Comparison of ENCODE assay signal across 14 cellular contexts in genomic region chr4:8188085-8188484, GRCh38. TPM values are rescaled to one million over a fixed set of nuclear protein-coding genes. Genes with fewer than 3 reads are reported as not detected.
DNase-seq lines count a peak whose midpoint lies in the region; ATAC-seq and TF ChIP-seq lines count a peak whose summit lies in the region.
"Had no signal": no experiment of that assay in that cellular context is flagged by ENCODE, and none has a peak within 500 bp of the region (broad histone marks: within the 10 kb centered on the region; RNA-seq: fewer than 3 reads in every experiment).

No MANE protein-coding gene starts in this region.

- ATAC-seq in Panc1 (peak; percentile 55; the same call in 1 of the 2 replicates), HG02798 (IDR thresholded peaks at IDR 0.05; ENCODE audit: poor library complexity, unreplicated experiment) (no peak)
- ATAC-seq in natural killer cell treated with Interleukin-12 subunit alpha and Interleukin-12 subunit beta and Interleukin-15 and Interleukin-18, amount 100 ng/mL, for 72 hours = no peak
- ATAC-seq: HCT116; naive thymus-derived CD4-positive, alpha-beta T cell had no signal

- H3K4me1 ChIP-seq in Panc1 (ENCODE audit: control insufficient read depth, insufficient read depth, low read length) (peaks cover 3% of the 10 kb centered on the region), skeletal muscle tissue (ENCODE audit: control insufficient read depth in 3 of 3, insufficient read depth in 3 of 3, low read length in 3 of 3) (peaks cover 42 to 54% (median 44%) of the 10 kb centered on the region in 3 donors)

- H3K9ac ChIP-seq in skeletal muscle tissue (ENCODE audit: low read depth in 1 of 3, low read length in 3 of 3) = peak overlapping the region in 1 of 3 donors; percentile 71

- H3K36me3 ChIP-seq in Panc1 (ENCODE audit: control insufficient read depth, insufficient read depth, low read length) = no peaks in the 10 kb centered on the region
- H3K36me3 ChIP-seq in skeletal muscle tissue (ENCODE audit: control insufficient read depth in 3 of 3, insufficient read depth in 3 of 3, low read length in 3 of 3) = no peaks in the 10 kb centered on the region
- H3K36me3 ChIP-seq: thoracic aorta had no signal

- BruUV-seq in Panc1 (replicated peaks; lab: Mats Ljungman, UMichigan) = no TSS peak

- TF ChIP-seq CTCF in Panc1 (IDR thresholded peaks at IDR 0.05) (no peak), epithelial cell of esophagus (IDR thresholded peaks at IDR 0.05; ENCODE audit: insufficient read depth, low read depth, low read length, missing control alignments) (no peak)

- H3K9me3 Mint-ChIP-seq in natural killer cell treated with Interleukin-12 subunit alpha and Interleukin-12 subunit beta and Interleukin-15 and Interleukin-18, amount 100 ng/mL, for 72 hours = no peaks in the 10 kb centered on the region
- H3K9me3 Mint-ChIP-seq: naive thymus-derived CD4-positive, alpha-beta T cell had no signal

- H3K27ac ChIP-seq in Panc1 (ENCODE audit: low read length) = no peak overlapping the region
- peak overlapping the region; percentile 61 for H3K27ac ChIP-seq in skeletal muscle tissue (ENCODE audit: low read depth, low read length)
- H3K27ac ChIP-seq: 22Rv1, SK-N-MC had no signal

- H3K27me3 Mint-ChIP-seq in natural killer cell treated with Interleukin-12 subunit alpha and Interleukin-12 subunit beta and Interleukin-15 and Interleukin-18, amount 100 ng/mL, for 72 hours = peaks cover 0 to 4% of the 10 kb centered on the region in 2 donors

- no peaks in the 10 kb centered on the region for H3K27me3 ChIP-seq in Panc1 (ENCODE audit: control insufficient read depth, insufficient read depth, low read length)
- H3K27me3 ChIP-seq in skeletal muscle tissue (ENCODE audit: control insufficient read depth in 3 of 3, insufficient read depth in 3 of 3, low read length in 3 of 3) = no peaks in the 10 kb centered on the region

- DNase-seq in DMS 273 (lab: John Stamatoyannopoulos, UW; ENCODE audit: unreplicated experiment) (peak; percentile 59), DMS 273 treated with DMSO at 0.1 percent for 48 hours (lab: John Stamatoyannopoulos, UW) (no peak), Panc1 (ENCODE audit: low read depth, low spot score) (no peak), epithelial cell of esophagus (ENCODE audit: low read depth) (peak; percentile 56), GM19240 (ENCODE audit: insufficient read length, low spot score) (no peak)
- no peak for DNase-seq in natural killer cell treated with Interleukin-12 subunit alpha and Interleukin-12 subunit beta and Interleukin-15 and Interleukin-18, amount 100 ng/mL, for 72 hours (ENCODE audit: low spot score)
- DNase-seq: activated CD4-positive, CD25-positive, alpha-beta regulatory T cell; naive thymus-derived CD4-positive, alpha-beta T cell had no signal

- POLR2A ChIA-PET in Panc1 (lab: Charles Lee) = interaction anchor here (0.6 kb wide), 1 partner anchor 157 kb away, joined by 5 read pairs; no protein-coding TSS in a partner anchor

- no peak overlapping the region for H3K27ac Mint-ChIP-seq in natural killer cell treated with Interleukin-12 subunit alpha and Interleukin-12 subunit beta and Interleukin-15 and Interleukin-18, amount 100 ng/mL, for 72 hours
- H3K27ac Mint-ChIP-seq: naive thymus-derived CD4-positive, alpha-beta T cell had no signal

- H3K36me3 Mint-ChIP-seq in natural killer cell treated with Interleukin-12 subunit alpha and Interleukin-12 subunit beta and Interleukin-15 and Interleukin-18, amount 100 ng/mL, for 72 hours = no peaks in the 10 kb centered on the region
- H3K36me3 Mint-ChIP-seq: naive thymus-derived CD4-positive, alpha-beta T cell had no signal

- CTCF ChIA-PET in Panc1 (lab: Charles Lee) = no interaction called here

- no peak overlapping the region for H3K4me3 Mint-ChIP-seq in natural killer cell treated with Interleukin-12 subunit alpha and Interleukin-12 subunit beta and Interleukin-15 and Interleukin-18, amount 100 ng/mL, for 72 hours
- H3K4me3 Mint-ChIP-seq: naive thymus-derived CD4-positive, alpha-beta T cell had no signal

- H3K9me3 ChIP-seq in Panc1 (ENCODE audit: control insufficient read depth, insufficient read depth, low read depth, low read length) = no peaks in the 10 kb centered on the region
- H3K9me3 ChIP-seq in skeletal muscle tissue (ENCODE audit: control insufficient read depth in 3 of 3, low read length in 3 of 3) = no peaks in the 10 kb centered on the region
- H3K9me3 ChIP-seq: thoracic aorta had no signal

- intact Hi-C loops in Panc1 (cut with micrococcal nuclease; ENCODE audit: unreplicated experiment) = no loop called here

- H3K4me1 Mint-ChIP-seq in natural killer cell treated with Interleukin-12 subunit alpha and Interleukin-12 subunit beta and Interleukin-15 and Interleukin-18, amount 100 ng/mL, for 72 hours (ENCODE audit: low read depth in 2 of 2) = peaks cover 12 to 14% of the 10 kb centered on the region in 2 donors

- no peak overlapping the region for H3K4me3 ChIP-seq in Panc1 (ENCODE audit: low read depth in 2 of 2, low read length in 2 of 2)
- H3K4me3 ChIP-seq in epithelial cell of esophagus (ENCODE audit: low read length) = no peak overlapping the region
- H3K4me3 ChIP-seq in skeletal muscle tissue (ENCODE audit: low read length in 3 of 3) = no peak overlapping the region
- H3K4me3 ChIP-seq: SK-N-MC, thoracic aorta had no signal

- in situ Hi-C loops in Panc1 (cut with HindIII; ENCODE audit: low pct_unique_long_range_greater_than_20kb, low sequenced_read_pairs) = no loop called here

RNA-seq across cellular contexts. Expression of gene SH3TC1, which starts 11.0 kb away (rescaled TPM):
- 4.5 TPM for total RNA-seq in Panc1 (2021; ENCODE audit: unreplicated experiment)
- polyA plus RNA-seq in Panc1 (2012; ENCODE audit: insufficient read length) = 2.2 TPM
- total RNA-seq in skeletal muscle tissue = 13.0 TPM
- total RNA-seq in natural killer cell treated with Interleukin-12 subunit alpha and Interleukin-12 subunit beta and Interleukin-15 and Interleukin-18, amount 100 ng/mL, for 72 hours = 10 to 100 TPM in 1 of 2 donors, 1 to 10 TPM in 1; 6.4 to 15.5 TPM

RNA-seq across cellular contexts. Expression of gene ABLIM2, which starts 29.5 kb away (rescaled TPM):
- total RNA-seq in Panc1 (2021; ENCODE audit: unreplicated experiment) (0.64 TPM), skeletal muscle tissue (7.3 TPM)
- polyA plus RNA-seq in Panc1 (2012; ENCODE audit: insufficient read length) = 0.94 TPM
- total RNA-seq in natural killer cell treated with Interleukin-12 subunit alpha and Interleukin-12 subunit beta and Interleukin-15 and Interleukin-18, amount 100 ng/mL, for 72 hours = under 1 TPM; 0.24 to 0.25 TPM

Comparison
In these comparisons a context has a peak if more than half of its experiments do, and no peak if none do; other contexts are left out.
1. DNase-seq: peak in DMS 273 (single experiment) and epithelial cell of esophagus (single experiment); none in DMS 273 treated with DMSO at 0.1 percent for 48 hours (single experiment), Panc1 (single experiment), GM19240 (single experiment) and natural killer cell treated with Interleukin-12 subunit alpha and Interleukin-12 subunit beta and Interleukin-15 and Interleukin-18, amount 100 ng/mL, for 72 hours (single experiment).